In the genomic region with DNA sequence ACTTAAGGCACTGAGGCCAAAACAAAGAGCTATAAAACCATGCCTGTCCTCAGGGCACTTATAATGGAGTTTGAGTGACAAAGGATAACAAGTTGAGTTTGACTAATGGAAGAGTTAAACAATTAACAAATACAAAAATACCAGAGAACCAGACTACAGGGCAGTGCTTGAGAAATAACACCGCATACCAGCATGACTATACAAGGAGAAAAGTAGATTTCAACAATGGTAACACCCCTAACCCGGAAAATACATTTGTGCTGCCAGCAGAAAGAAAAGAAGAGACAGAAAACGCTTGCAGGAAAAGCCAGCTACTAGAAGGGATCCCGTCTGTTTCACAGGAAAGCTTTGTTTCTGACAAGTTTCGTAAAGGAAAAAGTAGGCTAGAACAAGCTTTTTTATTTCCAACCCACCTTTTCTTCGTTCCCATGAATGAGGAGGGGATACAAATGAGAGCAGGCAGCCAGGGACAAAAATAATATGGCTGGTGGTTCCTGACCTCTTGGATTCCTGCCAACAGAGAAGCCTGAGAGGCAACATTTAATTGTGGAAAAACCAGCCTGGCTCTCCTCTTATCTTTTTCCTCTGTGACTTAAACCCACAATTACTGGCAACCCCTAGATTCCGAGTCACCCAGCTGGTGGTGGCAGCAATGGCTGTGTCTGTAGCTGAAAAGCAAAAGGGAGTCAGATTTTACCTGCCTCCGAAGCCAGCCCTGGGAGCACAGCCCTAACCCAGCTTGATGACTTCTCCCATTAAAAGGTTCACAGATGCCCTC, we compare ENCODE assay signal across 10 cellular contexts. TPM values are rescaled to one million over a fixed set of nuclear protein-coding genes. Genes with fewer than 3 reads are reported as not detected.
DNase-seq lines count a peak whose midpoint lies in the region; ATAC-seq and TF ChIP-seq lines count a peak whose summit lies in the region.
"Had no signal": no experiment of that assay in that cellular context is flagged by ENCODE, and none has a peak within 500 bp of the region (broad histone marks: within the 10 kb centered on the region; RNA-seq: fewer than 3 reads in every experiment).

No MANE protein-coding gene starts in this region.

- H3K36me3 ChIP-seq in adrenal gland (replicated peaks in 1 of 2) (no peaks in the 10 kb centered on the region), upper lobe of right lung (no peaks in the 10 kb centered on the region), testis (ENCODE audit: low read depth, missing control alignments) (no peaks in the 10 kb centered on the region)
- H3K36me3 ChIP-seq: vagina had no signal

- DNase-seq in NCI-H1694 treated with DMSO at 0.1 percent for 48 hours (lab: John Stamatoyannopoulos, UW) (peak; percentile 13), NCI-H1694 (lab: John Stamatoyannopoulos, UW) (no peak), adrenal gland (peak in 5 of 7 donors; percentile 8 to 57 (median 30)), iris pigment epithelial cell (ENCODE audit: low read depth) (peak; percentile 69), upper lobe of right lung (no peak), T-cell (no peak), testis (no peak), islet precursor cell (no peak)
- DNase-seq: activated T-cell treated with anti-CD3 and anti-CD28 coated beads, Interleukin-2, amount 50 U/mL, for 48 hours had no signal

- ATAC-seq in upper lobe of right lung = peak; percentile 22
- ATAC-seq in T-cell (replicated peaks in 1 of 4) = no peak

- peaks cover 2 to 6% (median 3%) of the 10 kb centered on the region in 3 donors for H3K9me3 Mint-ChIP-seq in T-cell

- H3K9me3 ChIP-seq in adrenal gland (replicated peaks in 1 of 3) = no peaks in the 10 kb centered on the region
- H3K9me3 ChIP-seq in upper lobe of right lung = no peaks in the 10 kb centered on the region
- no peaks in the 10 kb centered on the region for H3K9me3 ChIP-seq in testis
- H3K9me3 ChIP-seq: vagina had no signal

- no peak for TF ChIP-seq CTCF in adrenal gland (IDR thresholded peaks at IDR 0.05)
- no peak for TF ChIP-seq CTCF in upper lobe of right lung (IDR thresholded peaks at IDR 0.05)
- TF ChIP-seq CTCF in testis (IDR thresholded peaks at IDR 0.05) = no peak

- no peak overlapping the region for H3K4me3 Mint-ChIP-seq in T-cell

- TF ChIP-seq POLR2A in adrenal gland (IDR thresholded peaks at IDR 0.05) = no peak
- TF ChIP-seq POLR2A in testis (IDR thresholded peaks at IDR 0.05) = no peak

- no peaks in the 10 kb centered on the region for H3K4me1 Mint-ChIP-seq in T-cell

- POLR2A ChIA-PET in T-cell (lab: Charles Lee) = no interaction called here

- H3K27ac ChIP-seq in adrenal gland = no peak overlapping the region
- peak overlapping the region; percentile 7 for H3K27ac ChIP-seq in upper lobe of right lung
- H3K27ac ChIP-seq in testis = peak overlapping the region in 1 of 2 donors; percentile 67
- H3K27ac ChIP-seq: vagina had no signal

- 74 to 88% (median 80%) methylated on average over 8 of the region's 8 CpGs for WGBS in adrenal gland, 4 donors
- 53 to 56% methylated on average over 8 of the region's 8 CpGs for WGBS in testis, 2 donors

- no peaks in the 10 kb centered on the region for H3K27me3 ChIP-seq in adrenal gland
- H3K27me3 ChIP-seq in upper lobe of right lung = no peaks in the 10 kb centered on the region
- no peaks in the 10 kb centered on the region for H3K27me3 ChIP-seq in testis
- H3K27me3 ChIP-seq: vagina had no signal

- H3K36me3 Mint-ChIP-seq in T-cell = no peaks in the 10 kb centered on the region

- H3K27ac Mint-ChIP-seq in T-cell = no peak overlapping the region

- intact Hi-C loops in adrenal gland (cut with DNase I) = no loop called here
- intact Hi-C loops in upper lobe of right lung (cut with DNase I) = no loop called here
- intact Hi-C loops in testis (cut with DNase I; ENCODE audit: low total_unique reads) = no loop called here

- H3K27me3 Mint-ChIP-seq in T-cell = peaks cover 2 to 4% of the 10 kb centered on the region in 2 donors

- no peak overlapping the region for H3K4me3 ChIP-seq in adrenal gland
- H3K4me3 ChIP-seq in upper lobe of right lung = no peak overlapping the region
- H3K4me3 ChIP-seq in testis = no peak overlapping the region
- H3K4me3 ChIP-seq: vagina had no signal

- CTCF ChIA-PET in T-cell (lab: Charles Lee) = no interaction called here

- H3K4me1 ChIP-seq in adrenal gland (replicated peaks in 1 of 2) = peaks cover 0 to 24% of the 10 kb centered on the region in 2 donors
- peaks cover 35% of the 10 kb centered on the region for H3K4me1 ChIP-seq in upper lobe of right lung
- peaks cover 26% of the 10 kb centered on the region for H3K4me1 ChIP-seq in testis

RNA-seq across cellular contexts. Expression of gene WLS, which starts 56.5 kb away (rescaled TPM):
- total RNA-seq in adrenal gland (100 to 1,000 TPM in 3 of 8 donors, 10 to 100 TPM in 5; 51.2 to 114 (median 85.4) TPM), upper lobe of right lung (89.8 TPM), T-cell (1 to 10 TPM in 2 of 5 donors, under 1 TPM in 1, not detected in 2; 0.53 to 1.9 (median 1.0) TPM), testis (10 to 100 TPM; 32.6 to 93.7 TPM)
- polyA plus RNA-seq in adrenal gland (10 to 100 TPM; 28.7 to 48.3 (median 31.0) TPM), testis (ENCODE audit: insufficient read depth, low read depth, low replicate concordance) (75.5 TPM)

Comparison
In these comparisons a context has a peak if more than half of its experiments do, and no peak if none do; other contexts are left out.
1. DNase-seq: peak in NCI-H1694 treated with DMSO at 0.1 percent for 48 hours (single experiment), adrenal gland (5 of 7) and iris pigment epithelial cell (single experiment); none in NCI-H1694 (single experiment), upper lobe of right lung (single experiment), T-cell (0 of 34), testis (single experiment) and islet precursor cell (single experiment).
2. RNA of gene WLS, which starts 56.5 kb away (total RNA-seq): 32.6 to 93.7 TPM in testis, 51.2 to 114 TPM in adrenal gland and 89.8 TPM in upper lobe of right lung (single experiment); 0.53 to 1.9 TPM in T-cell; every median in the first group is over 10 times any median in the second.